Comparison of ENCODE assay signal across 18 cellular contexts in genomic region chr21:24727803-24728425, GRCh38.
"Had no signal": no experiment of that assay in that cellular context is flagged by ENCODE, and none has a peak within 500 bp of the region (broad histone marks: within the 10 kb centered on the region; RNA-seq: fewer than 3 reads in every experiment).

No MANE protein-coding gene starts in this region.

- H3K9me3 ChIP-seq: heart left ventricle, left lung, transverse colon, vagina had no signal

- H3K27ac ChIP-seq: brain microvascular endothelial cell, heart left ventricle, left lung, parathyroid adenoma, transverse colon, vagina had no signal

- H3K4me3 ChIP-seq: heart left ventricle, left lung, transverse colon, vagina had no signal

- ATAC-seq: heart left ventricle; left lung; stimulated activated naive B cell treated with anti-CD40 and anti-IgM and Interleukin-4, amounts not matched to agents 10 μg/mL and 1 μg/mL and 100 μg/mL, for 72 hours had no signal

- DNase-seq: activated CD4-positive, alpha-beta T cell treated with anti-CD3 and anti-CD28 coated beads, Interleukin-2, amount 10 ng/mL, durations not matched to agents 7 days and 5 days; activated CD8-positive, alpha-beta memory T cell treated with anti-CD3 and anti-CD28 coated beads for 24 hours; activated naive CD8-positive, alpha-beta T cell treated with anti-CD3 and anti-CD28 coated beads for 36 hours; brain microvascular endothelial cell; cortex of kidney; effector CD4-positive, alpha-beta T cell; foreskin melanocyte; heart left ventricle; left lung; mammary epithelial cell; naive B cell; retina; stimulated activated CD4-positive, alpha-beta T cell treated with anti-CD3 and anti-CD28 coated beads, Interleukin-15, amount 100 ng/mL, for 24 hours; stimulated activated CD4-positive, alpha-beta T cell treated with anti-CD3 and anti-CD28 coated beads, Interleukin-4, amount 100 ng/mL, for 1 hour; stimulated activated naive B cell treated with anti-CD40 and anti-IgM and Interleukin-4, amounts not matched to agents 10 μg/mL and 1 μg/mL and 100 μg/mL, for 72 hours; transverse colon had no signal

- H3K9ac ChIP-seq: parathyroid adenoma had no signal

- H3K36me3 ChIP-seq: brain microvascular endothelial cell, heart left ventricle, left lung, transverse colon, vagina had no signal

- H3K27me3 ChIP-seq: brain microvascular endothelial cell, heart left ventricle, left lung, transverse colon, vagina had no signal

- H2AFZ ChIP-seq: parathyroid adenoma had no signal

- H3K4me1 ChIP-seq: heart left ventricle, left lung, parathyroid adenoma, transverse colon, vagina had no signal
